Comparison of ENCODE assay signal across 8 cellular contexts in the genomic region with DNA sequence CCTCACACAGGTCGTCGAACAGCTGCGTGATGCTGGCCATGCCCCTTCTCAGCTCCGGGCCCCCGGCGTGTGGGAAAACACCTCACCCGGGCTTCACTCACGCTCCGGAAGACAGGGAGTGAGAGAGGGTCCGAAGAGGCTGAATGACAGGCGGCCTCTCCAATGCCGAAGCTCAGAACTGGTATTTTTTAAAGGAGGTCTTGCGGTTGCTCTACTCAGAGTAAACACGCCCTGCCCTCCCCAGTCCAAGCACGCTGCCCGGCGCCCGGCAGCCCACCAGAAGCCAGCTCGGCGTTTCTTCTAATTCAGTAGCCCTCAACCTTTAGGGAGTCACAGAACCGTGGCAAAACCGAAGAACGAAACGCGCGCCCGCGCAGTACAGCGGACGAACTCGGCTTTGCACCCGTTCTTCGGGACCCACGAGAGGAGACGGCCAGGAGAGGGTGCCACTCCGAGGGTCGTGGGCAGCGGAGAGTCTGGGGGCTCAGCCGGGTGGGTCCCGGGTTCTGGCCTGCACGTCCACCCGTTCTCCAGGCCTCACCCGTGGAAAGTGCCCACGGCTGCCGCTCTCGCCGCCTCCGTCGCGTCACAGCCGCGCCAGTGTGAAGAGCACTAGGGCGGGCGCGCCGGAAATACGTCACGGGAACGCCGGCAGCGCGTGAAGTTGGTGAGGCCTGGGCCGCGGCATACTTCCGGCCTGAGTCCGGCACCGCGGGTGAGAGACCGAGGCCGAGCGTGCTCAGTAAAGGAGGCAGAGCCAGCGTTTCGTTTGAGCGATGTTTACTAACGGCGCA. TPM values are rescaled to one million over a fixed set of nuclear protein-coding genes. Genes with fewer than 3 reads are reported as not detected.
DNase-seq lines count a peak whose midpoint lies in the region; ATAC-seq, FAIRE-seq and TF ChIP-seq lines count a peak whose summit lies in the region.

A gene with protein sequence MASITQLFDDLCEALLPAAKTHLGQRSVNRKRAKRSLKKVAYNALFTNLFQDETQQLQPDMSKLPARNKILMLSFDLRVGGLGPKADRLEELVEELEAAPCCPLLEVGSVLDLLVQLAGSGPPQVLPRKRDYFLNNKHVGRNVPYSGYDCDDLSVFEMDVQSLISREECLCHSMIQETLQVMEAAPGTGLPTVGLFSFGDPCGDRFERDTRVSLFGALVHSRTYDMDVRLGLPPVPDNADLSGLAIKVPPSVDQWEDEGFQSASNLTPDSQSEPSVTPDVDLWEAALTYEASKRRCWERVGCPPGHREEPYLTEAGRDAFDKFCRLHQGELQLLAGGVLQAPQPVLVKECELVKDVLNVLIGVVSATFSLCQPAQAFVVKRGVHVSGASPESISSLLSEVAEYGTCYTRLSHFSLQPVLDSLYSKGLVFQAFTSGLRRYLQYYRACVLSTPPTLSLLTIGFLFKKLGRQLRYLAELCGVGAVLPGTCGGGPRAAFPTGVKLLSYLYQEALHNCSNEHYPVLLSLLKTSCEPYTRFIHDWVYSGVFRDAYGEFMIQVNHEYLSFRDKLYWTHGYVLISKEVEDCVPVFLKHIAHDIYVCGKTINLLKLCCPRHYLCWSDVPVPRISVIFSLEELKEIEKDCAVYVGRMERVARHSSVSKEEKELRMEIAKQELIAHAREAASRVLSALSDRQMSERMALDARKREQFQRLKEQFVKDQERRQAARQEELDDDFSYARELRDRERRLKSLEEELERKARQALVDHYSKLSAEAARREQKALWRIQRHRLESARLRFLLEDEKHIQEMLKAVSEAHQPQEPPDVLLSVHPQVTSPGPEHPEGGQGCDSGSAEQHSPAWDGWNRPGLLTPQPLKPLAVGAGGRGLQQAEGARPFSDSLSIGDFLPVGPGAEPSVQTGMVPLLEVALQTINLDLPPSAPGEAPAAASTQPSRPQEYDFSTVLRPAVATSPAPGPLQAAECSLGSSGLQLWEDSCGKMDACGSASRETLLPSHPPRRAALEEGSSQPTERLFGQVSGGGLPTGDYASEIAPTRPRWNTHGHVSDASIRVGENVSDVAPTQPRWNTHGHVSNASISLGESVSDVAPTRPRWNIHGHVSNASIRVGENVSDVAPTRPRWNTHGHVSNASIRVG (N-terminal part only) (minus strand): TSS at position 604 of the 794 bp plus-strand sequence. CDS start 564 bp downstream, at position 40.

- H3K9me3 Mint-ChIP-seq in WTC11: no peaks in the 10 kb centered on the region

- H3K4me1 Mint-ChIP-seq in WTC11: peaks cover 16% of the 10 kb centered on the region

- H3K27me3 ChIP-seq in bronchial epithelial cell (ENCODE audit: control insufficient read depth, insufficient read depth, low read length): no peaks in the 10 kb centered on the region
- no peaks in the 10 kb centered on the region for H3K27me3 ChIP-seq in spleen (replicated peaks in 1 of 7)

- H3K27ac ChIP-seq in 22Rv1 (peak within 1 kb of the TSS; percentile 92), spleen (peak within 1 kb of the TSS; percentile 82 to 98 (median 94))

- H3K36me3 ChIP-seq in bronchial epithelial cell (ENCODE audit: control insufficient read depth, insufficient read depth, low read length) (peaks cover 21% of the 10 kb centered on the region), spleen (peaks cover 0 to 52% (median 20%) of the 10 kb centered on the region in 6 donors)

- 0 out of 2 replicates have a peak, but pooled peaks cover 2% of the 10 kb centered on the region for H3K36me3 Mint-ChIP-seq in WTC11

- CTCF ChIA-PET in WTC11 (lab: Charles Lee): interaction anchor here (0.7 to 2.0 kb wide), 5 partner anchors 62 to 97 kb away, joined by 3 to 5 read pairs (median 3); a partner anchor contains a TSS

- H3K4me3 Mint-ChIP-seq in WTC11: peak within 1 kb of the TSS; percentile 99

- no peak for FAIRE-seq in bronchial epithelial cell (lab: Jason Lieb, UNC)

- no peaks in the 10 kb centered on the region for H3K9me3 ChIP-seq in spleen

- intact Hi-C loops in spleen (cut with DNase I; ENCODE audit: low total_unique reads): loop anchor here (10.0 kb wide), 1 partner anchor 250 kb away; no protein-coding TSS in a partner anchor

- TF ChIP-seq CTCF in 22Rv1 (IDR thresholded peaks at IDR 0.05) (peak; percentile 14; the same call in 1 of the 2 replicates), WTC11 (IDR thresholded peaks at IDR 0.05) (no peak), bronchial epithelial cell (IDR thresholded peaks at IDR 0.05; ENCODE audit: insufficient read depth, low read length, severe bottlenecking) (peak; percentile 26), spleen (IDR thresholded peaks at IDR 0.05 in 8 of 11, conservative IDR thresholded peaks at IDR 0.05 in 3 of 11) (peak in 10 of 11 experiments; percentile 16 to 62 (median 34))

- peak; percentile 28 to 73 (median 28) for TF ChIP-seq POLR2A in spleen (IDR thresholded peaks at IDR 0.05)

- 0 to 1% (median 0%) methylated on average over 30 to 76 of the region's 76 CpGs for WGBS in spleen, 5 donors

- peak; percentile 45 for ATAC-seq in GM18519 (IDR thresholded peaks at IDR 0.05; ENCODE audit: low FRiP score, unreplicated experiment)
- peak; percentile 57 for ATAC-seq in HG03066 (IDR thresholded peaks at IDR 0.05; ENCODE audit: low read depth, unreplicated experiment)
- ATAC-seq in WTC11: peak; percentile 72

- H3K4me3 ChIP-seq in bronchial epithelial cell (ENCODE audit: low read depth, low read length): peak within 1 kb of the TSS; percentile 93
- peak within 1 kb of the TSS; percentile 79 to 96 (median 91) for H3K4me3 ChIP-seq in spleen

- DNase-seq in NCI-H2196 treated with DMSO at 0.1 percent for 48 hours (lab: John Stamatoyannopoulos, UW; ENCODE audit: unreplicated experiment) (peak; percentile 28), WTC11 (ENCODE audit: low spot score) (peak; percentile 91), bronchial epithelial cell (ENCODE audit: low read depth) (peak; percentile 69), inferior parietal cortex (ENCODE audit: extremely low spot score) (peak; percentile 96), spleen (peak; percentile 99)

- no peaks in the 10 kb centered on the region for H3K27me3 Mint-ChIP-seq in WTC11 (ENCODE audit: low read depth)

- peaks cover 48 to 94% (median 81%) of the 10 kb centered on the region in 6 donors for H3K4me1 ChIP-seq in spleen

- peak within 1 kb of the TSS; percentile 99 for H3K27ac Mint-ChIP-seq in WTC11

- POLR2A ChIA-PET in WTC11 (lab: Charles Lee): no interaction called here

TF ChIP-seq in WTC11, 78 proteins besides CTCF, POLR2A, EP300 and RAD21 (continues in another document):
- TF ChIP-seq, protein P1, sequence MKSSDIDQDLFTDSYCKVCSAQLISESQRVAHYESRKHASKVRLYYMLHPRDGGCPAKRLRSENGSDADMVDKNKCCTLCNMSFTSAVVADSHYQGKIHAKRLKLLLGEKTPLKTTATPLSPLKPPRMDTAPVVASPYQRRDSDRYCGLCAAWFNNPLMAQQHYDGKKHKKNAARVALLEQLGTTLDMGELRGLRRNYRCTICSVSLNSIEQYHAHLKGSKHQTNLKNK (CRISPR knock-in tag; IDR thresholded peaks at IDR 0.05): no peak
- TF ChIP-seq NR1H2 (CRISPR knock-in tag; IDR thresholded peaks at IDR 0.05) (no peak), FOXK1 (CRISPR knock-in tag; IDR thresholded peaks at IDR 0.05) (peak; percentile 97), RORB (CRISPR knock-in tag; IDR thresholded peaks at IDR 0.05) (no peak), SMAD3 (CRISPR knock-in tag; IDR thresholded peaks at IDR 0.05; ENCODE audit: borderline replicate concordance) (peak; percentile 58; the same call in 1 of the 2 replicates), TCF7 (CRISPR knock-in tag; IDR thresholded peaks at IDR 0.05; ENCODE audit: low read depth) (no peak), IRF2 (CRISPR knock-in tag; IDR thresholded peaks at IDR 0.05; ENCODE audit: borderline replicate concordance, low read depth) (no peak)
- TF ChIP-seq, protein P2, sequence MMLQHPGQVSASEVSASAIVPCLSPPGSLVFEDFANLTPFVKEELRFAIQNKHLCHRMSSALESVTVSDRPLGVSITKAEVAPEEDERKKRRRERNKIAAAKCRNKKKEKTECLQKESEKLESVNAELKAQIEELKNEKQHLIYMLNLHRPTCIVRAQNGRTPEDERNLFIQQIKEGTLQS (CRISPR knock-in tag; conservative IDR thresholded peaks at IDR 0.05): no peak
- TF ChIP-seq, protein P3, sequence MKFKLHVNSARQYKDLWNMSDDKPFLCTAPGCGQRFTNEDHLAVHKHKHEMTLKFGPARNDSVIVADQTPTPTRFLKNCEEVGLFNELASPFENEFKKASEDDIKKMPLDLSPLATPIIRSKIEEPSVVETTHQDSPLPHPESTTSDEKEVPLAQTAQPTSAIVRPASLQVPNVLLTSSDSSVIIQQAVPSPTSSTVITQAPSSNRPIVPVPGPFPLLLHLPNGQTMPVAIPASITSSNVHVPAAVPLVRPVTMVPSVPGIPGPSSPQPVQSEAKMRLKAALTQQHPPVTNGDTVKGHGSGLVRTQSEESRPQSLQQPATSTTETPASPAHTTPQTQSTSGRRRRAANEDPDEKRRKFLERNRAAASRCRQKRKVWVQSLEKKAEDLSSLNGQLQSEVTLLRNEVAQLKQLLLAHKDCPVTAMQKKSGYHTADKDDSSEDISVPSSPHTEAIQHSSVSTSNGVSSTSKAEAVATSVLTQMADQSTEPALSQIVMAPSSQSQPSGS (CRISPR knock-in tag; IDR thresholded peaks at IDR 0.05; ENCODE audit: borderline replicate concordance, low read depth): no peak
- TF ChIP-seq, protein P4, sequence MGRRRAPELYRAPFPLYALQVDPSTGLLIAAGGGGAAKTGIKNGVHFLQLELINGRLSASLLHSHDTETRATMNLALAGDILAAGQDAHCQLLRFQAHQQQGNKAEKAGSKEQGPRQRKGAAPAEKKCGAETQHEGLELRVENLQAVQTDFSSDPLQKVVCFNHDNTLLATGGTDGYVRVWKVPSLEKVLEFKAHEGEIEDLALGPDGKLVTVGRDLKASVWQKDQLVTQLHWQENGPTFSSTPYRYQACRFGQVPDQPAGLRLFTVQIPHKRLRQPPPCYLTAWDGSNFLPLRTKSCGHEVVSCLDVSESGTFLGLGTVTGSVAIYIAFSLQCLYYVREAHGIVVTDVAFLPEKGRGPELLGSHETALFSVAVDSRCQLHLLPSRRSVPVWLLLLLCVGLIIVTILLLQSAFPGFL (CRISPR knock-in tag; IDR thresholded peaks at IDR 0.05; ENCODE audit: borderline replicate concordance): no peak
- TF ChIP-seq, protein P5, sequence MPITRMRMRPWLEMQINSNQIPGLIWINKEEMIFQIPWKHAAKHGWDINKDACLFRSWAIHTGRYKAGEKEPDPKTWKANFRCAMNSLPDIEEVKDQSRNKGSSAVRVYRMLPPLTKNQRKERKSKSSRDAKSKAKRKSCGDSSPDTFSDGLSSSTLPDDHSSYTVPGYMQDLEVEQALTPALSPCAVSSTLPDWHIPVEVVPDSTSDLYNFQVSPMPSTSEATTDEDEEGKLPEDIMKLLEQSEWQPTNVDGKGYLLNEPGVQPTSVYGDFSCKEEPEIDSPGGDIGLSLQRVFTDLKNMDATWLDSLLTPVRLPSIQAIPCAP (CRISPR knock-in tag; IDR thresholded peaks at IDR 0.05): no peak; the same call in 1 of the 2 replicates

RNA-seq across cellular contexts. Expression of the gene that starts here (rescaled TPM):
- total RNA-seq in WTC11 (2021) (36.3 to 45.4 TPM (median 40.8 TPM) in 3 replicates), bronchial epithelial cell (18.2 TPM in 2 replicates), spleen (10 to 100 TPM; 65.2 to 98.0 (median 69.4) TPM)
- 10 to 100 TPM; 36.0 to 70.7 (median 69.2) TPM for polyA plus RNA-seq in spleen

Comparison
In these comparisons a context has a peak if more than half of its experiments do, and no peak if none do; other contexts are left out.
1. Peak in every context shown above with its lines: DNase-seq, ATAC-seq, H3K4me3 ChIP-seq and H3K27ac ChIP-seq.
2. DNase-seq: peak in every context shown above with its lines; median percentile 99 in spleen; 96 in inferior parietal cortex; 91 in WTC11; 69 in bronchial epithelial cell; 28 in NCI-H2196 treated with DMSO at 0.1 percent for 48 hours.